Comparison of ENCODE assay signal across 25 cellular contexts in the genomic region with DNA sequence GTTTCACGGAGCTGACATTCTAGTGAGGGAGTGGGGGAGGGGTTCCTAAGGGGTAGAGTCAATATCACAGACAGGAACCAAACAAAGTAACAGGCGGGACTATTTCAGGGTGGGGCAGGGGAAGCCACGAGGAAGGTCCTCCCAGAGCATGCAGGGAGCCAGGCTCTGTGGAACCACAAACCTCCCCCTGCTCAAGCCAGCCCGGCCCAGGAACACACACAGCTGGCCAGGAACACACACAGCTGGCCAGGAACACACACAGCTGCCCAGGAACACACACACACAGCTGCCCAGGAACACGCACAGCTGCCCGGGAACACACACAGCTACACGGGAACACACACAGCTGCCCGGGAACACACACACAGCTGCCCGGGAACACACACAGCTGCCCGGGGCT. TPM values are rescaled to one million over a fixed set of nuclear protein-coding genes. Genes with fewer than 3 reads are reported as not detected.
A peak's percentile ranks its signal among the peaks of the same experiment; 100 is the strongest.
DNase-seq lines count a peak whose midpoint lies in the region; ATAC-seq, FAIRE-seq and TF ChIP-seq lines count a peak whose summit lies in the region.
"Had no signal": no experiment of that assay in that cellular context is flagged by ENCODE, and none has a peak within 500 bp of the region (broad histone marks: within the 10 kb centered on the region; RNA-seq: fewer than 3 reads in every experiment).

No MANE protein-coding gene starts in this region.

- H3K36me3 ChIP-seq in SJSA1 = 0 out of 2 replicates have a peak, but pooled peaks cover 4% of the 10 kb centered on the region
- H3K36me3 ChIP-seq: transverse colon had no signal

- H3K36me3 Mint-ChIP-seq in CD14-positive monocyte = no peaks in the 10 kb centered on the region
- H3K36me3 Mint-ChIP-seq: naive thymus-derived CD8-positive, alpha-beta T cell had no signal

- H3K27ac ChIP-seq in SJSA1 = no peak overlapping the region
- H3K27ac ChIP-seq: epithelial cell of prostate, spleen, transverse colon had no signal

- DNase-seq in CD14-positive monocyte (ENCODE audit: low spot score) (peak; percentile 23), SJSA1 (ENCODE audit: low read depth in 1 of 2, low spot score in 2 of 2) (peak; percentile 17 to 45), left ventricle myocardium superior (no peak), sciatic nerve (ENCODE audit: low spot score) (no peak), GM12891 (ENCODE audit: insufficient read length, low spot score) (no peak)
- no peak for DNase-seq in stimulated activated CD4-positive, alpha-beta T cell treated with anti-CD3 and anti-CD28 coated beads, Interleukin-4, amount 100 ng/mL, for 24 hours
- DNase-seq: activated B cell treated with CpG ODN at 0.5 μM for 24 hours; activated CD4-positive, alpha-beta T cell treated with anti-CD3 and anti-CD28 coated beads, Interleukin-2, amount 50 U/mL, for 1 hour; activated naive CD8-positive, alpha-beta T cell treated with anti-CD3 and anti-CD28 coated beads, Interleukin-2, amount 50 U/mL, for 24 hours; activated T-cell treated with anti-CD3 and anti-CD28 coated beads, Interleukin-2, amount 50 U/mL, for 4 hours; Caco-2; DMS79 treated with DMSO at 0.1 percent for 48 hours; effector CD4-positive, alpha-beta T cell; GF-D8; H7; naive thymus-derived CD8-positive, alpha-beta T cell; NCI-H1417 treated with DMSO at 0.1 percent for 48 hours; PC-3; spleen; T1000; transverse colon had no signal

- no peak overlapping the region for H3K4me3 Mint-ChIP-seq in CD14-positive monocyte
- H3K4me3 Mint-ChIP-seq: activated B cell treated with CpG ODN at 0.5 μM for 24 hours; activated naive CD8-positive, alpha-beta T cell treated with anti-CD3 and anti-CD28 coated beads, Interleukin-2, amount 50 U/mL, for 24 hours; activated T-cell treated with anti-CD3 and anti-CD28 coated beads, Interleukin-2, amount 50 U/mL, for 4 hours; naive thymus-derived CD8-positive, alpha-beta T cell had no signal

- no peak overlapping the region for H3K4me3 ChIP-seq in SJSA1
- H3K4me3 ChIP-seq: spleen, transverse colon had no signal

- FAIRE-seq in GM12891 (lab: Jason Lieb, UNC) = no peak
- FAIRE-seq: GM19239 had no signal

- no peaks in the 10 kb centered on the region for H3K27me3 ChIP-seq in SJSA1 (replicated peaks)
- H3K27me3 ChIP-seq: spleen, transverse colon had no signal

- H3K4me1 Mint-ChIP-seq in CD14-positive monocyte = no peaks in the 10 kb centered on the region
- H3K4me1 Mint-ChIP-seq: activated B cell treated with CpG ODN at 0.5 μM for 24 hours; activated naive CD8-positive, alpha-beta T cell treated with anti-CD3 and anti-CD28 coated beads, Interleukin-2, amount 50 U/mL, for 24 hours; naive thymus-derived CD8-positive, alpha-beta T cell had no signal

- H3K9me3 ChIP-seq in SJSA1 (replicated peaks) = no peaks in the 10 kb centered on the region
- H3K9me3 ChIP-seq: Caco-2, transverse colon had no signal

- TF ChIP-seq CTCF in CD14-positive monocyte (IDR thresholded peaks at IDR 0.05) = no peak

- peaks cover 0 to 1% (median 0%) of the 10 kb centered on the region in 3 donors for H3K27me3 Mint-ChIP-seq in CD14-positive monocyte (ENCODE audit: low read depth in 3 of 3)
- H3K27me3 Mint-ChIP-seq: activated B cell treated with CpG ODN at 0.5 μM for 24 hours; activated naive CD8-positive, alpha-beta T cell treated with anti-CD3 and anti-CD28 coated beads, Interleukin-2, amount 50 U/mL, for 24 hours had no signal

- ATAC-seq in left ventricle myocardium superior (peak; percentile 73), sciatic nerve (peak; percentile 58), HG03460 (IDR thresholded peaks at IDR 0.05; ENCODE audit: unreplicated experiment) (no peak)
- ATAC-seq: activated naive CD8-positive, alpha-beta T cell treated with anti-CD3 and anti-CD28 coated beads, Interleukin-2, amount 50 U/mL, for 24 hours; activated T-cell treated with anti-CD3 and anti-CD28 coated beads, Interleukin-2, amount 50 U/mL, for 4 hours; naive thymus-derived CD8-positive, alpha-beta T cell; PC-3 had no signal

- TF ChIP-seq POLR2A in GM12891 (IDR thresholded peaks at IDR 0.05; ENCODE audit: low read depth, low read length) = no peak

- no peak overlapping the region for H3K27ac Mint-ChIP-seq in CD14-positive monocyte
- H3K27ac Mint-ChIP-seq: activated B cell treated with CpG ODN at 0.5 μM for 24 hours; activated naive CD8-positive, alpha-beta T cell treated with anti-CD3 and anti-CD28 coated beads, Interleukin-2, amount 50 U/mL, for 24 hours; naive thymus-derived CD8-positive, alpha-beta T cell had no signal

- intact Hi-C loops in CD14-positive monocyte (cut with micrococcal nuclease) (no loop called here), left ventricle myocardium superior (cut with micrococcal nuclease) (no loop called here), sciatic nerve (cut with DNase I) (no loop called here)

- H3K9me3 Mint-ChIP-seq in CD14-positive monocyte = peaks cover 0 to 4% (median 0%) of the 10 kb centered on the region in 7 donors
- H3K9me3 Mint-ChIP-seq: activated B cell treated with CpG ODN at 0.5 μM for 24 hours; activated naive CD8-positive, alpha-beta T cell treated with anti-CD3 and anti-CD28 coated beads, Interleukin-2, amount 50 U/mL, for 24 hours; activated T-cell treated with anti-CD3 and anti-CD28 coated beads, Interleukin-2, amount 50 U/mL, for 4 hours; naive thymus-derived CD8-positive, alpha-beta T cell had no signal

- H3K4me1 ChIP-seq in SJSA1 (replicated peaks) = peaks cover 4% of the 10 kb centered on the region; the same call in 1 of the 2 replicates
- H3K4me1 ChIP-seq: Caco-2, spleen, transverse colon had no signal

TF ChIP-seq in GM12891, 5 proteins besides CTCF, POLR2A, EP300 and RAD21:
- TF ChIP-seq SPI1 (IDR thresholded peaks at IDR 0.05; ENCODE audit: low read depth, low read length) (no peak), TAF1 (IDR thresholded peaks at IDR 0.05; ENCODE audit: low read depth, low read length) (no peak), POLR2AphosphoS5 (IDR thresholded peaks at IDR 0.05; ENCODE audit: low read depth, low read length) (no peak)
TF ChIP-seq in GM12891: peak in this region for 0.

RNA-seq across cellular contexts. Expression of a gene that starts 24.8 kb away (rescaled TPM):
- polyA plus RNA-seq in CD14-positive monocyte = under 1 TPM; 0.04 to 0.08 TPM
- 0.94 and 2.7 TPM in 2 replicates for total RNA-seq in SJSA1 (2014; rRNA removed; shearing (Covaris generic))
- total RNA-seq in left ventricle myocardium superior (1.5 TPM), sciatic nerve (12.5 TPM)
- 1.2 TPM for polyA plus RNA-seq in GM12891 (2012; ENCODE audit: low read depth, missing spikeins)
- total RNA-seq: Caco-2, NCI-H460 had no signal

RNA-seq across cellular contexts. Expression of a gene that starts 27.4 kb away (rescaled TPM):
- not detected for polyA plus RNA-seq in CD14-positive monocyte
- total RNA-seq in SJSA1 (2014; rRNA removed; shearing (Covaris generic)) = 6.1 and 10.0 TPM in 2 replicates
- total RNA-seq in left ventricle myocardium superior (6.3 TPM), sciatic nerve (71.3 TPM)
- 8.8 TPM for polyA plus RNA-seq in GM12891 (2012; ENCODE audit: low read depth, missing spikeins)
- total RNA-seq: Caco-2 had no signal
- polyA plus RNA-seq: naive thymus-derived CD8-positive, alpha-beta T cell had no signal

Comparison
In these comparisons a context has a peak if more than half of its experiments do, and no peak if none do; other contexts are left out.
1. DNase-seq: peak in CD14-positive monocyte (single experiment) and SJSA1 (2 of 2); none in left ventricle myocardium superior (single experiment), sciatic nerve (single experiment), stimulated activated CD4-positive, alpha-beta T cell treated with anti-CD3 and anti-CD28 coated beads, Interleukin-4, amount 100 ng/mL, for 24 hours (single experiment) and GM12891 (single experiment).